ENCODE assay signal across 9 cellular contexts in the genomic region with DNA sequence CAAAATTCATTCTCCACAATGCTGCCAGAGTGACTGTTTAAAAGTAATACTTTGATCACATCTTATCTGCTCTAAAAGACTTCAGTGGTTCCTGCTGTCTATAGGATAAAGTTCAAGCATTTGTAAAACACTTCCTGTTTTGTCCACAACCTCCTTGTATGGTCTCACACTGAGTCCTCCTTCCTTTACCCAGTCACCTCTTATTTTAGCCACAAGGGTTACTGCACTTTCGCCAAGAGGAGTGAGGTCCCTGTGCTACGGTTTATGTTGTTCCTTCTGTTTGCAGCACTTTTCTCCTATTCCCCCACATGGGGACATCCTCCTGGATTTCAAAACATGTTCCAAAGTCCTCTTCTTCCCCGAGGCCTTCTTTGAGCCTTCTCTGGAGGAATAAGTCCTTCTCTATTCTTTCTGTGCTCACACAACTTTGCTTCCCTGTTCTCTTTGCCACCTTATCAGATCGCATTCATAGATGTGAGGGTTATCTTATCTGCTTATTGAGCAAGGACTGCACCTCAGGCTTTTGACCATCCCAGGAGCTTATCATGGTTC.
DNase-seq lines count a peak whose midpoint lies in the region; ATAC-seq, FAIRE-seq and TF ChIP-seq lines count a peak whose summit lies in the region.
"Had no signal": no experiment of that assay in that cellular context is flagged by ENCODE, and none has a peak within 500 bp of the region (broad histone marks: within the 10 kb centered on the region; RNA-seq: fewer than 3 reads in every experiment).

No MANE protein-coding gene starts in this region.

- DNase-seq in NAMALWA (ENCODE audit: low spot score) (peak; percentile 11), HepG2 (ENCODE audit: low spot score) (no peak), NCI-H2171 (lab: John Stamatoyannopoulos, UW) (no peak), NCI-H2107 treated with DMSO at 0.1 percent for 48 hours (lab: John Stamatoyannopoulos, UW; ENCODE audit: unreplicated experiment) (no peak), DMS153 treated with DMSO at 0.1 percent for 48 hours (lab: John Stamatoyannopoulos, UW; ENCODE audit: unreplicated experiment) (no peak)

- WGBS in HepG2 (ENCODE audit: low lambda C conversion rate): 2% methylated on average over 4 of the region's 4 CpGs

- CTCF ChIA-PET in HepG2 (lab: Yijun Ruan, JAX; ENCODE audit: low intra/inter-chr PET ratio, low total read pairs): interaction anchor here (0.6 to 3.5 kb wide), 2 partner anchors 125 to 633 kb away, joined by 4 to 58 read pairs; no protein-coding TSS in a partner anchor

- no TSS peak for BruUV-seq in HepG2 (replicated peaks; lab: Mats Ljungman, UMichigan)

- TF ChIP-seq EP300 in HepG2 (IDR thresholded peaks at IDR 0.05; ENCODE audit: low read depth in 2 of 2, low read length in 2 of 2) (no peak), HepG2 (CRISPR knock-in tag; IDR thresholded peaks at IDR 0.05; ENCODE audit: borderline replicate concordance) (no peak)

- H3K4me1 ChIP-seq in HepG2 (ENCODE audit: insufficient read depth, low read length): peaks cover 11% of the 10 kb centered on the region
- H3K4me1 ChIP-seq: parathyroid adenoma had no signal

- no peak overlapping the region for H3K27ac ChIP-seq in HepG2 (ENCODE audit: extremely low read length, insufficient read depth, low read length)
- H3K27ac ChIP-seq: parathyroid adenoma had no signal

- H3K27me3 ChIP-seq in HepG2 (ENCODE audit: control insufficient read depth in 1 of 2, insufficient read depth in 2 of 2, low read length in 2 of 2): no peaks in the 10 kb centered on the region

- no peak overlapping the region for H3K4me3 ChIP-seq in HepG2 (replicated peaks in 1 of 3; ENCODE audit: insufficient read depth in 1 of 3, low read depth in 2 of 3, low read length in 3 of 3)

- H3K9me3 ChIP-seq in HepG2 (ENCODE audit: low read length): no peaks in the 10 kb centered on the region

- intact Hi-C loops in HepG2 (cut with micrococcal nuclease; ENCODE audit: unreplicated experiment): loop anchor here (1.0 to 2.0 kb wide), 4 partner anchors 113 to 597 kb away; partner anchors contain the start of gene NABP1

- peak; percentile 57 for ATAC-seq in GM18858 (IDR thresholded peaks at IDR 0.05; ENCODE audit: unreplicated experiment)
- peak; percentile 65 for ATAC-seq in HG02763 (IDR thresholded peaks at IDR 0.05; ENCODE audit: unreplicated experiment)
- ATAC-seq in HepG2: peak; percentile 70
- no peak for ATAC-seq in GM21528 (IDR thresholded peaks at IDR 0.05; ENCODE audit: low FRiP score, unreplicated experiment)

- no peaks in the 10 kb centered on the region for H4K20me1 ChIP-seq in HepG2 (ENCODE audit: insufficient read depth, low read length)

- no peaks in the 10 kb centered on the region for H3K36me3 ChIP-seq in HepG2 (replicated peaks in 1 of 2; ENCODE audit: control insufficient read depth in 1 of 2, insufficient read depth in 2 of 2, low read length in 2 of 2)

- no peak for TF ChIP-seq RAD21 in HepG2 (CRISPR knock-in tag; IDR thresholded peaks at IDR 0.05)

- H2AFZ ChIP-seq in HepG2 (ENCODE audit: low read length): no peak overlapping the region
- H2AFZ ChIP-seq: parathyroid adenoma had no signal

- in situ Hi-C loops in HepG2 (cut with HindIII; ENCODE audit: extremely low pct_ligation_motif_present, low pct_unique_long_range_greater_than_20kb): loop anchor here (5.0 kb wide), 1 partner anchor 127 kb away; no protein-coding TSS in a partner anchor

- TF ChIP-seq POLR2A in HepG2 (IDR thresholded peaks at IDR 0.05; ENCODE audit: insufficient read depth in 1 of 2, low read depth in 2 of 2, low read length in 2 of 2): no peak

- FAIRE-seq in HepG2 (lab: Jason Lieb, UNC): no peak

- H3K9ac ChIP-seq in HepG2 (ENCODE audit: insufficient read depth, low read depth, low read length): no peak overlapping the region
- H3K9ac ChIP-seq: parathyroid adenoma had no signal

- peak overlapping the region; percentile 36 for H3K4me2 ChIP-seq in HepG2 (ENCODE audit: low read depth, low read length)

- no peak for TF ChIP-seq CTCF in HepG2 (CRISPR knock-in tag; IDR thresholded peaks at IDR 0.05)

- POLR2A ChIA-PET in HepG2 (lab: Yijun Ruan, JAX): interaction anchor here (2.1 kb wide), 1 partner anchor 112 kb away, joined by 7 read pairs; the partner anchor contains the start of gene NABP1

- no peaks in the 10 kb centered on the region for H3K79me2 ChIP-seq in HepG2 (ENCODE audit: insufficient read depth, low read length)
- H3K79me2 ChIP-seq: parathyroid adenoma had no signal

TF ChIP-seq in HepG2, 621 proteins besides CTCF, POLR2A, EP300 and RAD21:
- no peak for TF ChIP-seq REPIN1 (CRISPR knock-in tag; IDR thresholded peaks at IDR 0.05; ENCODE audit: borderline replicate concordance, low read depth)
- no peak for TF ChIP-seq ZNF598 (CRISPR knock-in tag; IDR thresholded peaks at IDR 0.05; ENCODE audit: borderline replicate concordance)
- TF ChIP-seq U2AF2 (IDR thresholded peaks at IDR 0.05; ENCODE audit: low read depth, low read length): no peak
- TF ChIP-seq XBP1 (CRISPR knock-in tag; IDR thresholded peaks at IDR 0.05): no peak
- no peak for TF ChIP-seq ESRRA (CRISPR knock-in tag; IDR thresholded peaks at IDR 0.05; ENCODE audit: low read depth)
- TF ChIP-seq ZNF549 (CRISPR knock-in tag; IDR thresholded peaks at IDR 0.05): no peak
- TF ChIP-seq, protein P1, sequence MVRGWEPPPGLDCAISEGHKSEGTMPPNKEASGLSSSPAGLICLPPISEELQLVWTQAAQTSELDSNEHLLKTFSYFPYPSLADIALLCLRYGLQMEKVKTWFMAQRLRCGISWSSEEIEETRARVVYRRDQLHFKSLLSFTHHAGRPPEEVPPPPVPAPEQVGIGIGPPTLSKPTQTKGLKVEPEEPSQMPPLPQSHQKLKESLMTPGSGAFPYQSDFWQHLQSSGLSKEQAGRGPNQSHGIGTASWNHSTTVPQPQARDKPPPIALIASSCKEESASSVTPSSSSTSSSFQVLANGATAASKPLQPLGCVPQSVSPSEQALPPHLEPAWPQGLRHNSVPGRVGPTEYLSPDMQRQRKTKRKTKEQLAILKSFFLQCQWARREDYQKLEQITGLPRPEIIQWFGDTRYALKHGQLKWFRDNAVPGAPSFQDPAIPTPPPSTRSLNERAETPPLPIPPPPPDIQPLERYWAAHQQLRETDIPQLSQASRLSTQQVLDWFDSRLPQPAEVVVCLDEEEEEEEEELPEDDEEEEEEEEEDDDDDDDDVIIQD (CRISPR knock-in tag; IDR thresholded peaks at IDR 0.05; ENCODE audit: low read depth): 0 out of 2 replicates have a peak, but pooled peaks have one; percentile 3
- no peak for TF ChIP-seq ZNF205 (CRISPR knock-in tag; IDR thresholded peaks at IDR 0.05)
